ENCODE assay signal across 26 cellular contexts in genomic region chr4:182268966-182269365, GRCh38. TPM values are rescaled to one million over a fixed set of nuclear protein-coding genes. Genes with fewer than 3 reads are reported as not detected.
"Had no signal": no experiment of that assay in that cellular context is flagged by ENCODE, and none has a peak within 500 bp of the region (broad histone marks: within the 10 kb centered on the region; RNA-seq: fewer than 3 reads in every experiment).

No MANE protein-coding gene starts in this region.

- H3K27me3 Mint-ChIP-seq: activated CD4-positive, alpha-beta memory T cell treated with anti-CD3 and anti-CD28 coated beads, Interleukin-2, amount 10 ng/mL, durations not matched to agents 7 days and 5 days; activated CD4-positive, alpha-beta T cell treated with anti-CD3 and anti-CD28 coated beads, Interleukin-2, amount 10 ng/mL, durations not matched to agents 7 days and 5 days; activated naive CD8-positive, alpha-beta T cell had no signal

- H3K4me1 ChIP-seq: esophagus squamous epithelium had no signal

- H3K27ac Mint-ChIP-seq: activated CD4-positive, alpha-beta memory T cell treated with anti-CD3 and anti-CD28 coated beads, Interleukin-2, amount 10 ng/mL, durations not matched to agents 7 days and 5 days; activated CD4-positive, alpha-beta T cell treated with anti-CD3 and anti-CD28 coated beads, Interleukin-2, amount 10 ng/mL, durations not matched to agents 7 days and 5 days; activated naive CD8-positive, alpha-beta T cell; activated T-helper 17 cell treated with anti-CD3 and anti-CD28 coated beads, Interleukin-2, amount 50 U/mL, for 72 hours had no signal

- H3K9me3 Mint-ChIP-seq: activated T-cell treated with anti-CD3 and anti-CD28 coated beads, Interleukin-2, amount 50 U/mL, for 4 hours had no signal

- H3K36me3 Mint-ChIP-seq: activated naive CD8-positive, alpha-beta T cell had no signal

- H3K27me3 ChIP-seq: brain microvascular endothelial cell, esophagus squamous epithelium, gastroesophageal sphincter had no signal

- H3K9me3 ChIP-seq: esophagus squamous epithelium, gastroesophageal sphincter had no signal

- H3K36me3 ChIP-seq: brain microvascular endothelial cell, esophagus squamous epithelium, gastroesophageal sphincter had no signal

- H3K4me3 ChIP-seq: esophagus squamous epithelium, gastroesophageal sphincter had no signal

- DNase-seq: activated CD4-positive, alpha-beta memory T cell treated with anti-CD3 and anti-CD28 coated beads, Interleukin-2, amount 10 ng/mL, durations not matched to agents 7 days and 5 days; activated CD4-positive, alpha-beta T cell treated with anti-CD3 and anti-CD28 coated beads for 1 hour; activated CD4-positive, alpha-beta T cell treated with anti-CD3 and anti-CD28 coated beads for 4 hours; activated CD4-positive, alpha-beta T cell treated with anti-CD3 and anti-CD28 coated beads, Interleukin-2, amount 10 ng/mL, durations not matched to agents 7 days and 5 days; activated CD4-positive, alpha-beta T cell treated with anti-CD3 and anti-CD28 coated beads, Interleukin-2, amount 50 U/mL, for 4 hours; activated CD8-positive, alpha-beta memory T cell treated with anti-CD3 and anti-CD28 coated beads, Interleukin-2, amount 50 U/mL, for 48 hours; activated effector memory CD4-positive, alpha-beta T cell treated with Interleukin-2 at 50 U/mL for 16 hours; activated gamma-delta T cell treated with Interleukin-2 at 50 U/mL for 16 hours; activated naive CD4-positive, alpha-beta T cell treated with anti-CD3 and anti-CD28 coated beads, Interleukin-2, amount 50 U/mL, for 16 hours; activated naive CD4-positive, alpha-beta T cell treated with Interleukin-2 at 50 U/mL for 16 hours; activated T-cell treated with anti-CD3 and anti-CD28 coated beads for 4 hours; activated T-cell treated with anti-CD3 and anti-CD28 coated beads, Interleukin-2, amount 50 U/mL, for 4 hours; amniotic stem cell; anterior cingulate cortex; caudate nucleus; cortex of kidney; effector CD8-positive, alpha-beta T cell; esophagus squamous epithelium; foreskin melanocyte; T-helper 2 cell had no signal

- H3K4me1 Mint-ChIP-seq: activated CD4-positive, alpha-beta memory T cell treated with anti-CD3 and anti-CD28 coated beads, Interleukin-2, amount 10 ng/mL, durations not matched to agents 7 days and 5 days; activated CD4-positive, alpha-beta T cell treated with anti-CD3 and anti-CD28 coated beads, Interleukin-2, amount 10 ng/mL, durations not matched to agents 7 days and 5 days; activated T-helper 17 cell treated with anti-CD3 and anti-CD28 coated beads, Interleukin-2, amount 50 U/mL, for 72 hours had no signal

- H3K27ac ChIP-seq: brain microvascular endothelial cell, epithelial cell of prostate, esophagus squamous epithelium, gastroesophageal sphincter had no signal

- H3K4me3 Mint-ChIP-seq: activated CD4-positive, alpha-beta memory T cell treated with anti-CD3 and anti-CD28 coated beads, Interleukin-2, amount 10 ng/mL, durations not matched to agents 7 days and 5 days; activated CD4-positive, alpha-beta T cell treated with anti-CD3 and anti-CD28 coated beads, Interleukin-2, amount 10 ng/mL, durations not matched to agents 7 days and 5 days; activated naive CD8-positive, alpha-beta T cell; activated T-cell treated with anti-CD3 and anti-CD28 coated beads, Interleukin-2, amount 50 U/mL, for 4 hours; activated T-helper 17 cell treated with anti-CD3 and anti-CD28 coated beads, Interleukin-2, amount 50 U/mL, for 72 hours had no signal

RNA-seq across cellular contexts. Expression of gene TENM3, which starts 25.8 kb away (rescaled TPM):
- total RNA-seq: activated CD4-positive, alpha-beta memory T cell treated with anti-CD3 and anti-CD28 coated beads, Interleukin-2, amount 10 ng/mL, durations not matched to agents 7 days and 5 days; activated CD4-positive, alpha-beta T cell treated with anti-CD3 and anti-CD28 coated beads, Interleukin-2, amount 10 ng/mL, durations not matched to agents 7 days and 5 days; activated T-helper 17 cell treated with anti-CD3 and anti-CD28 coated beads, Interleukin-2, amount 50 U/mL, for 72 hours; T-helper 1 cell treated with Interleukin-12 subunit alpha and Interleukin-12 subunit beta and Interleukin-4 antibody, amounts not matched to agents 30 ng/mL and 1 ng/mL, for 36 hours had no signal
